Comparison of ENCODE assay signal across 8 cellular contexts in genomic region chr17:80029235-80029974, GRCh38. TPM values are rescaled to one million over a fixed set of nuclear protein-coding genes. Genes with fewer than 3 reads are reported as not detected.
DNase-seq lines count a peak whose midpoint lies in the region; ATAC-seq and TF ChIP-seq lines count a peak whose summit lies in the region.

No MANE protein-coding gene starts in this region.

- peak in 1 of 2 donors; percentile 78 for TF ChIP-seq EP300 in tibial nerve (IDR thresholded peaks at IDR 0.05)

- TF ChIP-seq POLR2A in tibial nerve (IDR thresholded peaks at IDR 0.05), result no peak

- no peak overlapping the region for H3K4me3 ChIP-seq in WERI-Rb-1 (ENCODE audit: low read depth, low read length)
- no peak overlapping the region for H3K4me3 ChIP-seq in tibial nerve

- H3K9me3 ChIP-seq in WERI-Rb-1 (ENCODE audit: severe bottlenecking) (no peaks in the 10 kb centered on the region), tibial nerve (no peaks in the 10 kb centered on the region)

- H3K36me3 ChIP-seq in WERI-Rb-1 (peaks cover 46% of the 10 kb centered on the region), tibial nerve (no peaks in the 10 kb centered on the region)

- no peak for TF ChIP-seq CTCF in WERI-Rb-1 (IDR thresholded peaks at IDR 0.05; ENCODE audit: low read depth, low read length)
- peak in 2 of 5 experiments; percentile 26 to 31 for TF ChIP-seq CTCF in tibial nerve (IDR thresholded peaks at IDR 0.05)

- peak overlapping the region; percentile 91 for H3K27ac ChIP-seq in WERI-Rb-1
- H3K27ac ChIP-seq in tibial nerve, result peak overlapping the region; percentile 48 to 82 (median 66)

- ATAC-seq in GM21367 (IDR thresholded peaks at IDR 0.05; ENCODE audit: unreplicated experiment), result no peak

- H3K27me3 ChIP-seq in WERI-Rb-1 (ENCODE audit: insufficient read depth, low read depth, severe bottlenecking), result no peaks in the 10 kb centered on the region
- no peaks in the 10 kb centered on the region for H3K27me3 ChIP-seq in tibial nerve

- H3K4me1 ChIP-seq in tibial nerve, result peaks cover 0 to 96% (median 31%) of the 10 kb centered on the region in 4 donors

- 55 to 60% methylated on average over 9 of the region's 9 CpGs for WGBS in tibial nerve, 2 donors

- DNase-seq in NCI-H82 (lab: John Stamatoyannopoulos, UW), result peak; percentile 30
- no peak for DNase-seq in NCI-H82 treated with DMSO at 0.1 percent for 48 hours (lab: John Stamatoyannopoulos, UW; ENCODE audit: unreplicated experiment)
- no peak for DNase-seq in WERI-Rb-1
- peak; percentile 73 for DNase-seq in islet precursor cell
- peak; percentile 89 to 97 for DNase-seq in tibial nerve (ENCODE audit: low spot score in 2 of 2)
- DNase-seq in RKO (ENCODE audit: low spot score), result no peak
- no peak for DNase-seq in stimulated activated CD4-positive, alpha-beta T cell treated with anti-CD3 and anti-CD28 coated beads, Interleukin-2, amount 100 ng/mL, for 24 hours

RNA-seq across cellular contexts. Expression of gene TBC1D16, which starts 6.3 kb away (rescaled TPM):
- 10 to 100 TPM; 48.3 to 68.4 (median 58.1) TPM for total RNA-seq in tibial nerve

RNA-seq across cellular contexts. Expression of gene CCDC40, which starts 7.0 kb away (rescaled TPM):
- 10 to 100 TPM in 3 of 4 donors, 1 to 10 TPM in 1; 7.1 to 13.8 (median 12.0) TPM for total RNA-seq in tibial nerve

Comparison
In these comparisons a context has a peak if more than half of its experiments do, and no peak if none do; other contexts are left out.
1. DNase-seq: peak in NCI-H82 (single experiment), islet precursor cell (single experiment) and tibial nerve (2 of 2); none in NCI-H82 treated with DMSO at 0.1 percent for 48 hours (single experiment), WERI-Rb-1 (single experiment), RKO (single experiment) and stimulated activated CD4-positive, alpha-beta T cell treated with anti-CD3 and anti-CD28 coated beads, Interleukin-2, amount 100 ng/mL, for 24 hours (0 of 2).